Comparison of ENCODE assay signal across 15 cellular contexts in the genomic region with DNA sequence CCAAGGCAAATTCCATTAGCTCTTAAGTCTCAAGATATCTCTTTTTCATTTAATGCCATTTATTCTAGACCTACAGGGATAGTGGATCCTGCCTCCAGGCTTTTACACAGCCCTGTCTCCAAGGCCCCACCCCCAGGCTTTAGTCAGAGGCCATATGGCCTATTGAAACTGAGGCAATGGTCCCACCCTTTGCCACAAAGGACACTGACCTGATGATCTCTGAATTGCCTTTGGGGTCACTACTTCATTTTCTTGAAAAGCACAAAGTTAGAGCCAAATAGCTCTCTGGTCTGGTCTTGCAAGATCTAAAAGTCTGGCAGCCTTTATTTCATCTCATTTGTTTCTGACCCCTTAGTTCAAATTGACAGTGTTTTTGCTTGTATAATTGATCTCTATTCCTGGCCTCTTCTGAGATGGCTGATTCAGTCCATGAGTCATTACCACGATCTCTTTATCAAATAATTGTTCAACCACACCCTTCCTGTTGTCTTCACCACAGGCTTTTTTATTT.
DNase-seq lines count a peak whose midpoint lies in the region; ATAC-seq and TF ChIP-seq lines count a peak whose summit lies in the region.
"Had no signal": no experiment of that assay in that cellular context is flagged by ENCODE, and none has a peak within 500 bp of the region (broad histone marks: within the 10 kb centered on the region; RNA-seq: fewer than 3 reads in every experiment).

No MANE protein-coding gene starts in this region.

- no peaks in the 10 kb centered on the region for H3K36me3 Mint-ChIP-seq in WTC11

- no peaks in the 10 kb centered on the region for H3K36me3 ChIP-seq in A673 (ENCODE audit: insufficient read depth, low read length, poor library complexity, severe bottlenecking)
- H3K36me3 ChIP-seq: BLaER1, esophagus muscularis mucosa, right atrium auricular region had no signal

- in situ Hi-C loops in GM13976 (cut with MboI; ENCODE audit: low sequenced_read_pairs, unreplicated experiment), result no loop called here
- in situ Hi-C loops in GM13977 (cut with MboI; ENCODE audit: low pct_unique_long_range_greater_than_20kb, low sequenced_read_pairs, unreplicated experiment), result no loop called here

- peaks cover 24% of the 10 kb centered on the region for H3K9me3 Mint-ChIP-seq in WTC11

- H3K4me1 ChIP-seq in A673 (ENCODE audit: insufficient read depth, low read length, poor library complexity, severe bottlenecking), result peaks cover 9% of the 10 kb centered on the region
- H3K4me1 ChIP-seq: BLaER1, esophagus muscularis mucosa, right atrium auricular region had no signal

- POLR2A ChIA-PET in A673 (lab: Charles Lee; ENCODE audit: low non-redundant PET) (no interaction called here), WTC11 (lab: Charles Lee) (no interaction called here)

- no peaks in the 10 kb centered on the region for H3K27me3 ChIP-seq in A673 (replicated peaks; ENCODE audit: insufficient read depth, low read depth, low read length, poor library complexity)
- H3K27me3 ChIP-seq: BLaER1, esophagus muscularis mucosa, right atrium auricular region had no signal

- DNase-seq in A673 (ENCODE audit: low spot score) (peak; percentile 25), HS-27A (ENCODE audit: low read depth) (peak; percentile 31), WTC11 (ENCODE audit: low spot score) (no peak), iris pigment epithelial cell (ENCODE audit: low read depth) (peak; percentile 72), GM13976 (ENCODE audit: low spot score) (no peak), NCI-H2196 treated with DMSO at 0.1 percent for 48 hours (lab: John Stamatoyannopoulos, UW; ENCODE audit: unreplicated experiment) (no peak), GM13977 (ENCODE audit: low spot score) (no peak), Ammon's horn (ENCODE audit: low spot score) (no peak)
- DNase-seq: activated naive CD4-positive, alpha-beta T cell; NCI-H187 treated with DMSO at 0.1 percent for 48 hours; stimulated activated naive CD4-positive, alpha-beta T cell treated with Interleukin-2 at 50 U/mL for 16 hours had no signal

- TF ChIP-seq CTCF in A673 (conservative IDR thresholded peaks at IDR 0.05; ENCODE audit: low read depth, low read length) (no peak), WTC11 (IDR thresholded peaks at IDR 0.05) (no peak), GM13976 (IDR thresholded peaks at IDR 0.05; ENCODE audit: borderline replicate concordance, control extremely low read depth, extremely low read depth, insufficient read depth, missing control alignments) (no peak), GM13977 (IDR thresholded peaks at IDR 0.05; ENCODE audit: extremely low read depth, insufficient read depth, missing control alignments) (no peak)

- no peaks in the 10 kb centered on the region for H3K27me3 Mint-ChIP-seq in WTC11 (ENCODE audit: low read depth)

- intact Hi-C loops in A673 (cut with micrococcal nuclease; ENCODE audit: unreplicated experiment), result no loop called here

- H3K4me1 Mint-ChIP-seq in WTC11, result peaks cover 11% of the 10 kb centered on the region

- BruUV-seq in A673 (replicated peaks; lab: Mats Ljungman, UMichigan), result no TSS peak

- no peak overlapping the region for H3K4me3 ChIP-seq in A673 (ENCODE audit: low read depth, low read length, poor library complexity, severe bottlenecking)
- H3K4me3 ChIP-seq: BLaER1, esophagus muscularis mucosa, K562, right atrium auricular region had no signal

- no peak overlapping the region for H3K4me3 Mint-ChIP-seq in WTC11

- 0 out of 2 replicates have a peak, but pooled peaks have one; percentile 38 for ATAC-seq in WTC11
- ATAC-seq: K562 had no signal

- no peak overlapping the region for H3K27ac Mint-ChIP-seq in WTC11

- CTCF ChIA-PET in A673 (lab: Charles Lee) (no interaction called here), WTC11 (lab: Charles Lee) (no interaction called here)

- H3K27ac ChIP-seq in A673 (ENCODE audit: low read depth, low read length, poor library complexity, severe bottlenecking), result no peak overlapping the region
- H3K27ac ChIP-seq: BLaER1, esophagus muscularis mucosa had no signal

- peaks cover 7% of the 10 kb centered on the region for H3K9me3 ChIP-seq in A673 (ENCODE audit: low read depth, low read length, poor library complexity, severe bottlenecking)
- H3K9me3 ChIP-seq: BLaER1, esophagus muscularis mucosa, right atrium auricular region had no signal

TF ChIP-seq in WTC11, 78 proteins besides CTCF, POLR2A, EP300 and RAD21:
- TF ChIP-seq, protein P1, sequence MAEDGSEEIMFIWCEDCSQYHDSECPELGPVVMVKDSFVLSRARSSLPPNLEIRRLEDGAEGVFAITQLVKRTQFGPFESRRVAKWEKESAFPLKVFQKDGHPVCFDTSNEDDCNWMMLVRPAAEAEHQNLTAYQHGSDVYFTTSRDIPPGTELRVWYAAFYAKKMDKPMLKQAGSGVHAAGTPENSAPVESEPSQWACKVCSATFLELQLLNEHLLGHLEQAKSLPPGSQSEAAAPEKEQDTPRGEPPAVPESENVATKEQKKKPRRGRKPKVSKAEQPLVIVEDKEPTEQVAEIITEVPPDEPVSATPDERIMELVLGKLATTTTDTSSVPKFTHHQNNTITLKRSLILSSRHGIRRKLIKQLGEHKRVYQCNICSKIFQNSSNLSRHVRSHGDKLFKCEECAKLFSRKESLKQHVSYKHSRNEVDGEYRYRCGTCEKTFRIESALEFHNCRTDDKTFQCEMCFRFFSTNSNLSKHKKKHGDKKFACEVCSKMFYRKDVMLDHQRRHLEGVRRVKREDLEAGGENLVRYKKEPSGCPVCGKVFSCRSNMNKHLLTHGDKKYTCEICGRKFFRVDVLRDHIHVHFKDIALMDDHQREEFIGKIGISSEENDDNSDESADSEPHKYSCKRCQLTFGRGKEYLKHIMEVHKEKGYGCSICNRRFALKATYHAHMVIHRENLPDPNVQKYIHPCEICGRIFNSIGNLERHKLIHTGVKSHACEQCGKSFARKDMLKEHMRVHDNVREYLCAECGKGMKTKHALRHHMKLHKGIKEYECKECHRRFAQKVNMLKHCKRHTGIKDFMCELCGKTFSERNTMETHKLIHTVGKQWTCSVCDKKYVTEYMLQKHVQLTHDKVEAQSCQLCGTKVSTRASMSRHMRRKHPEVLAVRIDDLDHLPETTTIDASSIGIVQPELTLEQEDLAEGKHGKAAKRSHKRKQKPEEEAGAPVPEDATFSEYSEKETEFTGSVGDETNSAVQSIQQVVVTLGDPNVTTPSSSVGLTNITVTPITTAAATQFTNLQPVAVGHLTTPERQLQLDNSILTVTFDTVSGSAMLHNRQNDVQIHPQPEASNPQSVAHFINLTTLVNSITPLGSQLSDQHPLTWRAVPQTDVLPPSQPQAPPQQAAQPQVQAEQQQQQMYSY (CRISPR knock-in tag; IDR thresholded peaks at IDR 0.05), result peak; percentile 62
- TF ChIP-seq TEAD1 (CRISPR knock-in tag; IDR thresholded peaks at IDR 0.05) (no peak), ZNF121 (CRISPR knock-in tag; IDR thresholded peaks at IDR 0.05) (no peak), GABPB1 (CRISPR knock-in tag; IDR thresholded peaks at IDR 0.05) (no peak)
- TF ChIP-seq, protein P2, sequence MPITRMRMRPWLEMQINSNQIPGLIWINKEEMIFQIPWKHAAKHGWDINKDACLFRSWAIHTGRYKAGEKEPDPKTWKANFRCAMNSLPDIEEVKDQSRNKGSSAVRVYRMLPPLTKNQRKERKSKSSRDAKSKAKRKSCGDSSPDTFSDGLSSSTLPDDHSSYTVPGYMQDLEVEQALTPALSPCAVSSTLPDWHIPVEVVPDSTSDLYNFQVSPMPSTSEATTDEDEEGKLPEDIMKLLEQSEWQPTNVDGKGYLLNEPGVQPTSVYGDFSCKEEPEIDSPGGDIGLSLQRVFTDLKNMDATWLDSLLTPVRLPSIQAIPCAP (CRISPR knock-in tag; IDR thresholded peaks at IDR 0.05), result no peak
- TF ChIP-seq, protein P3, sequence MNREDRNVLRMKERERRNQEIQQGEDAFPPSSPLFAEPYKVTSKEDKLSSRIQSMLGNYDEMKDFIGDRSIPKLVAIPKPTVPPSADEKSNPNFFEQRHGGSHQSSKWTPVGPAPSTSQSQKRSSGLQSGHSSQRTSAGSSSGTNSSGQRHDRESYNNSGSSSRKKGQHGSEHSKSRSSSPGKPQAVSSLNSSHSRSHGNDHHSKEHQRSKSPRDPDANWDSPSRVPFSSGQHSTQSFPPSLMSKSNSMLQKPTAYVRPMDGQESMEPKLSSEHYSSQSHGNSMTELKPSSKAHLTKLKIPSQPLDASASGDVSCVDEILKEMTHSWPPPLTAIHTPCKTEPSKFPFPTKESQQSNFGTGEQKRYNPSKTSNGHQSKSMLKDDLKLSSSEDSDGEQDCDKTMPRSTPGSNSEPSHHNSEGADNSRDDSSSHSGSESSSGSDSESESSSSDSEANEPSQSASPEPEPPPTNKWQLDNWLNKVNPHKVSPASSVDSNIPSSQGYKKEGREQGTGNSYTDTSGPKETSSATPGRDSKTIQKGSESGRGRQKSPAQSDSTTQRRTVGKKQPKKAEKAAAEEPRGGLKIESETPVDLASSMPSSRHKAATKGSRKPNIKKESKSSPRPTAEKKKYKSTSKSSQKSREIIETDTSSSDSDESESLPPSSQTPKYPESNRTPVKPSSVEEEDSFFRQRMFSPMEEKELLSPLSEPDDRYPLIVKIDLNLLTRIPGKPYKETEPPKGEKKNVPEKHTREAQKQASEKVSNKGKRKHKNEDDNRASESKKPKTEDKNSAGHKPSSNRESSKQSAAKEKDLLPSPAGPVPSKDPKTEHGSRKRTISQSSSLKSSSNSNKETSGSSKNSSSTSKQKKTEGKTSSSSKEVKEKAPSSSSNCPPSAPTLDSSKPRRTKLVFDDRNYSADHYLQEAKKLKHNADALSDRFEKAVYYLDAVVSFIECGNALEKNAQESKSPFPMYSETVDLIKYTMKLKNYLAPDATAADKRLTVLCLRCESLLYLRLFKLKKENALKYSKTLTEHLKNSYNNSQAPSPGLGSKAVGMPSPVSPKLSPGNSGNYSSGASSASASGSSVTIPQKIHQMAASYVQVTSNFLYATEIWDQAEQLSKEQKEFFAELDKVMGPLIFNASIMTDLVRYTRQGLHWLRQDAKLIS (CRISPR knock-in tag; IDR thresholded peaks at IDR 0.05; ENCODE audit: borderline replicate concordance), result no peak

Comparison
In these comparisons a context has a peak if more than half of its experiments do, and no peak if none do; other contexts are left out.
1. DNase-seq: peak in A673 (single experiment), HS-27A (single experiment) and iris pigment epithelial cell (single experiment); none in WTC11 (single experiment), GM13976 (single experiment), NCI-H2196 treated with DMSO at 0.1 percent for 48 hours (single experiment), GM13977 (single experiment) and Ammon's horn (single experiment).